23 cellular contexts compared by ENCODE assay signal in genomic region chr15:97248376-97248775, GRCh38.
"Had no signal": no experiment of that assay in that cellular context is flagged by ENCODE, and none has a peak within 500 bp of the region (broad histone marks: within the 10 kb centered on the region; RNA-seq: fewer than 3 reads in every experiment).

No MANE protein-coding gene starts in this region.

- H3K27me3 ChIP-seq: neural progenitor cell, ovary, right lobe of liver, sigmoid colon, stomach, thyroid gland, tibial nerve, upper lobe of left lung, vagina had no signal

- H3K27ac ChIP-seq: neural progenitor cell, ovary, parathyroid adenoma, psoas muscle, right lobe of liver, sigmoid colon, stomach, thoracic aorta, thyroid gland, tibial nerve, upper lobe of left lung, vagina had no signal

- H3K9me3 ChIP-seq: ovary, psoas muscle, right lobe of liver, sigmoid colon, thyroid gland, vagina had no signal

- DNase-seq: occipital lobe; ovary; posterior cingulate gyrus; psoas muscle; right cardiac atrium; right lobe of liver; sigmoid colon; small intestine; stimulated activated CD4-positive, alpha-beta T cell treated with anti-CD3 and anti-CD28 coated beads, Interleukin-15, amount 100 ng/mL, for 24 hours; stimulated activated CD4-positive, alpha-beta T cell treated with anti-CD3 and anti-CD28 coated beads, Interleukin-2, amount 100 ng/mL, for 24 hours; stimulated activated CD4-positive, alpha-beta T cell treated with anti-CD3 and anti-CD28 coated beads, Interleukin-2, amount 100 ng/mL, for 48 hours; stimulated activated CD4-positive, alpha-beta T cell treated with anti-CD3 and anti-CD28 coated beads, Interleukin-4, amount 100 ng/mL, for 24 hours; stimulated activated naive B cell treated with anti-CD40 and anti-IgM and Interleukin-4, amounts not matched to agents 10 μg/mL and 1 μg/mL and 100 μg/mL, for 72 hours; stimulated activated naive CD4-positive, alpha-beta T cell treated with Interleukin-2 at 50 U/mL for 16 hours; stomach; thyroid gland; trophoblast cell; upper lobe of left lung had no signal

- H3K79me2 ChIP-seq: parathyroid adenoma had no signal

- H3K4me1 ChIP-seq: neural progenitor cell, parathyroid adenoma, psoas muscle, right lobe of liver, sigmoid colon, stomach, thyroid gland, tibial nerve, upper lobe of left lung, vagina had no signal

- H2AFZ ChIP-seq: neural progenitor cell, parathyroid adenoma had no signal

- H3K4me3 ChIP-seq: neural progenitor cell, ovary, psoas muscle, right lobe of liver, sigmoid colon, stomach, thoracic aorta, thyroid gland, tibial nerve, upper lobe of left lung, vagina had no signal

- H3K4me2 ChIP-seq: neural progenitor cell had no signal

- H3K36me3 ChIP-seq: neural progenitor cell, ovary, right lobe of liver, sigmoid colon, stomach, thoracic aorta, thyroid gland, tibial nerve, upper lobe of left lung, vagina had no signal
